In the genomic region with DNA sequence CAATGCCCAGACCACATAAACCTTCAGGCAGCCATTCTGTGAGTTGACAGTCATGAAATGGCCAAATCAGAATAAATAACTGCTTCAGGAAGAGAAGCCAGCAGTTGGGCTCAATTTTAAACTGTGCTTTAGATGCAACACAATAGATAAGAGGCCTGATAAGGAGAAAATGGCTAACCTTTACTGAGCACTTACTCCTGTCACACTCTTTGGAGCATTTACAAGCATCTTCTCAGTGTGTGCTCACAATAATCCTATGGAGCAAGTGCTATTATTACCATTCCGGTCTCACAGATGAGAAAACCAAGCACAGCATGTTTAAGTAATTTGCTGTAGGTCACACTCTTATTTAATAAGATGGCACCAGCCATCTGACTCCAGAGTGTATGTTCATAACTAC, we compare ENCODE assay signal across 24 cellular contexts. TPM values are rescaled to one million over a fixed set of nuclear protein-coding genes. Genes with fewer than 3 reads are reported as not detected.
DNase-seq lines count a peak whose midpoint lies in the region; ATAC-seq and TF ChIP-seq lines count a peak whose summit lies in the region.
"Had no signal": no experiment of that assay in that cellular context is flagged by ENCODE, and none has a peak within 500 bp of the region (broad histone marks: within the 10 kb centered on the region; RNA-seq: fewer than 3 reads in every experiment).

No MANE protein-coding gene starts in this region.

- H3K9me3 ChIP-seq in A673 (ENCODE audit: low read depth, low read length, poor library complexity, severe bottlenecking) (peaks cover 7% of the 10 kb centered on the region), neural cell (ENCODE audit: low read length) (no peaks in the 10 kb centered on the region), upper lobe of left lung (no peaks in the 10 kb centered on the region)
- H3K9me3 ChIP-seq in effector memory CD4-positive, alpha-beta T cell (ENCODE audit: control insufficient read depth, low read length), result no peaks in the 10 kb centered on the region
- H3K9me3 ChIP-seq: gastrocnemius medialis, thoracic aorta had no signal

- H4K20me1 ChIP-seq in neural cell (ENCODE audit: insufficient read depth), result no peaks in the 10 kb centered on the region

- H3K4me3 ChIP-seq in A673 (ENCODE audit: low read depth, low read length, poor library complexity, severe bottlenecking), result no peak overlapping the region
- H3K4me3 ChIP-seq in neural cell (ENCODE audit: low read length), result no peak overlapping the region
- H3K4me3 ChIP-seq in upper lobe of left lung, result no peak overlapping the region
- H3K4me3 ChIP-seq in effector memory CD4-positive, alpha-beta T cell (ENCODE audit: insufficient read depth, low read depth, low read length, poor library complexity, severe bottlenecking), result no peak overlapping the region
- H3K4me3 ChIP-seq: coronary artery, gastrocnemius medialis, thoracic aorta had no signal

- no peaks in the 10 kb centered on the region for H3K27me3 ChIP-seq in A673 (replicated peaks; ENCODE audit: insufficient read depth, low read depth, low read length, poor library complexity)
- no peaks in the 10 kb centered on the region for H3K27me3 ChIP-seq in neural cell (ENCODE audit: insufficient read depth, low read depth, low read length)
- no peaks in the 10 kb centered on the region for H3K27me3 ChIP-seq in upper lobe of left lung
- H3K27me3 ChIP-seq in effector memory CD4-positive, alpha-beta T cell (replicated peaks; ENCODE audit: control insufficient read depth, insufficient read depth, low read length, poor library complexity, severe bottlenecking), result no peaks in the 10 kb centered on the region
- H3K27me3 ChIP-seq: gastrocnemius medialis had no signal

- H3K9me2 ChIP-seq in neural cell (ENCODE audit: insufficient read depth, low read length), result no peaks in the 10 kb centered on the region

- H2AFZ ChIP-seq in neural cell (ENCODE audit: low read depth, low read length), result no peak overlapping the region

- H3F3A ChIP-seq in neural cell (ENCODE audit: insufficient read depth, low read length, poor library complexity, severe bottlenecking), result no peaks in the 10 kb centered on the region

- TF ChIP-seq POLR2A in upper lobe of left lung (IDR thresholded peaks at IDR 0.05), result no peak

- no TSS peak for BruUV-seq in A673 (replicated peaks; lab: Mats Ljungman, UMichigan)

- CTCF ChIA-PET in A673 (lab: Charles Lee), result interaction anchor here (0.9 to 1.2 kb wide), 2 partner anchors 37 to 78 kb away, joined by 3 to 5 read pairs; no protein-coding TSS in a partner anchor

- H3K9ac ChIP-seq in neural cell (ENCODE audit: low read length), result no peak overlapping the region

- TF ChIP-seq CTCF in A673 (conservative IDR thresholded peaks at IDR 0.05; ENCODE audit: low read depth, low read length), result no peak
- TF ChIP-seq CTCF in neural cell (IDR thresholded peaks at IDR 0.05; ENCODE audit: poor library complexity, severe bottlenecking), result no peak
- no peak for TF ChIP-seq CTCF in upper lobe of left lung (IDR thresholded peaks at IDR 0.05)

- peak; percentile 90 for DNase-seq in A673 (ENCODE audit: low spot score)
- peak; percentile 26 for DNase-seq in M059J (ENCODE audit: low read depth)
- peak; percentile 67 for DNase-seq in cerebellar cortex (ENCODE audit: low spot score)
- DNase-seq in left colon, result no peak
- DNase-seq in iPS-NIHi7 (ENCODE audit: extremely low spot score), result no peak
- DNase-seq in upper lobe of left lung, result no peak
- no peak for DNase-seq in effector memory CD4-positive, alpha-beta T cell
- DNase-seq: activated CD4-positive, alpha-beta memory T cell treated with anti-CD3 and anti-CD28 coated beads, Interleukin-2, amount 10 ng/mL, durations not matched to agents 7 days and 5 days; activated T-cell treated with anti-CD3 and anti-CD28 coated beads, Interleukin-2, amount 50 U/mL, for 24 hours; DMS79 treated with DMSO at 0.1 percent for 48 hours; gastrocnemius medialis; KBM-7; NCI-H2081; NCI-H524; Right ventricle myocardium superior; stimulated activated CD4-positive, alpha-beta T cell treated with anti-CD3 and anti-CD28 coated beads, Interleukin-4, amount 100 ng/mL, for 4 hours; WERI-Rb-1 had no signal

- no peaks in the 10 kb centered on the region for H3K36me3 ChIP-seq in A673 (ENCODE audit: insufficient read depth, low read length, poor library complexity, severe bottlenecking)
- H3K36me3 ChIP-seq in neural cell (ENCODE audit: insufficient read depth, low read length), result no peaks in the 10 kb centered on the region
- no peaks in the 10 kb centered on the region for H3K36me3 ChIP-seq in upper lobe of left lung
- H3K36me3 ChIP-seq in effector memory CD4-positive, alpha-beta T cell (ENCODE audit: control insufficient read depth, insufficient read depth, low read length), result no peaks in the 10 kb centered on the region
- H3K36me3 ChIP-seq: gastrocnemius medialis, thoracic aorta, WERI-Rb-1 had no signal

- WGBS in upper lobe of left lung, 2 donors, result 83 to 96% methylated on average over 1 of the region's 1 CpG

- H3K27ac ChIP-seq in A673 (ENCODE audit: low read depth, low read length, poor library complexity, severe bottlenecking) (peak overlapping the region; percentile 85), neural cell (ENCODE audit: low read length) (no peak overlapping the region), upper lobe of left lung (no peak overlapping the region)
- H3K27ac ChIP-seq in effector memory CD4-positive, alpha-beta T cell (ENCODE audit: insufficient read depth, low read length, poor library complexity, severe bottlenecking), result no peak overlapping the region
- H3K27ac ChIP-seq: gastrocnemius medialis, HL-60, WERI-Rb-1 had no signal

- POLR2A ChIA-PET in A673 (lab: Charles Lee; ENCODE audit: low non-redundant PET), result interaction anchor here (1.7 kb wide), 1 partner anchor 78 kb away, joined by 7 read pairs; no protein-coding TSS in a partner anchor

- H3K4me2 ChIP-seq in neural cell (ENCODE audit: low read length), result no peak overlapping the region

- no peak for TF ChIP-seq RAD21 in neural cell (conservative IDR thresholded peaks at IDR 0.05)

- H3K79me2 ChIP-seq in neural cell (replicated peaks; ENCODE audit: insufficient read depth, low read length), result no peaks in the 10 kb centered on the region

- intact Hi-C loops in A673 (cut with micrococcal nuclease; ENCODE audit: unreplicated experiment) (loop anchor here (1.0 to 5.0 kb wide), 3 partner anchors 77 to 117 kb away; no protein-coding TSS in a partner anchor), left colon (cut with DNase I, micrococcal nuclease) (no loop called here)

- no peak for ATAC-seq in left colon
- ATAC-seq in upper lobe of left lung (ENCODE audit: low FRiP score in 2 of 2), result no peak
- ATAC-seq: left lobe of liver had no signal

- no peak for TF ChIP-seq EP300 in neural cell (conservative IDR thresholded peaks at IDR 0.05; ENCODE audit: poor library complexity, severe bottlenecking)
- TF ChIP-seq EP300 in upper lobe of left lung (IDR thresholded peaks at IDR 0.05), result no peak

- H3K4me1 ChIP-seq in A673 (ENCODE audit: insufficient read depth, low read length, poor library complexity, severe bottlenecking) (peaks cover 25% of the 10 kb centered on the region), upper lobe of left lung (peaks cover 0 to 10% (median 0%) of the 10 kb centered on the region in 4 donors)
- no peaks in the 10 kb centered on the region for H3K4me1 ChIP-seq in effector memory CD4-positive, alpha-beta T cell (ENCODE audit: control insufficient read depth, insufficient read depth, low read length, poor library complexity, severe bottlenecking)
- H3K4me1 ChIP-seq: gastrocnemius medialis had no signal

TF ChIP-seq in neural cell, 6 proteins besides CTCF, POLR2A, EP300 and RAD21:
- TF ChIP-seq MXI1 (conservative IDR thresholded peaks at IDR 0.05; ENCODE audit: poor library complexity, severe bottlenecking), result no peak
- peak; percentile 71 for TF ChIP-seq POLR2AphosphoS5 (IDR thresholded peaks at IDR 0.05)

RNA-seq across cellular contexts. Expression of gene SH3RF2, which starts 11.5 kb away (rescaled TPM):
- total RNA-seq in A673 (2021), result 21.1 and 22.9 TPM in 2 replicates
- total RNA-seq in M059J (2014; rRNA removed; shearing (Covaris generic)), result 7.6 and 11.9 TPM in 2 replicates
- polyA plus RNA-seq in neural cell, result not detected in 2 replicates
- polyA minus RNA-seq in neural cell, result 0.23 and 0.24 TPM in 2 replicates
- total RNA-seq in left colon, result 10 to 100 TPM; 54.9 to 62.9 TPM
- total RNA-seq in upper lobe of left lung, result 10 to 100 TPM in 4 of 6 donors, 1 to 10 TPM in 2; 9.2 to 19.3 (median 14.3) TPM

RNA-seq across cellular contexts. Expression of gene GRXCR2, which starts 52.0 kb away (rescaled TPM):
- total RNA-seq in A673 (2021) (not detected in 2 replicates), left colon (not detected), upper lobe of left lung (not detected)
- not detected in 2 replicates for total RNA-seq in M059J (2014; rRNA removed; shearing (Covaris generic))
- polyA plus RNA-seq in neural cell, result 0.36 TPM in 1 of 2 replicates, not detected in the other
- not detected in 2 replicates for polyA minus RNA-seq in neural cell
- total RNA-seq: activated CD4-positive, alpha-beta memory T cell treated with anti-CD3 and anti-CD28 coated beads, Interleukin-2, amount 10 ng/mL, durations not matched to agents 7 days and 5 days; epithelial cell of proximal tubule; gastrocnemius medialis; left lobe of liver; skeletal muscle tissue; thoracic aorta had no signal

Comparison
In these comparisons a context has a peak if more than half of its experiments do, and no peak if none do; other contexts are left out.
1. DNase-seq: peak in A673 (single experiment), M059J (single experiment) and cerebellar cortex (single experiment); none in left colon (0 of 2), iPS-NIHi7 (single experiment), upper lobe of left lung (0 of 2) and effector memory CD4-positive, alpha-beta T cell (0 of 3).